ENCODE assay signal across 28 cellular contexts in the genomic region with DNA sequence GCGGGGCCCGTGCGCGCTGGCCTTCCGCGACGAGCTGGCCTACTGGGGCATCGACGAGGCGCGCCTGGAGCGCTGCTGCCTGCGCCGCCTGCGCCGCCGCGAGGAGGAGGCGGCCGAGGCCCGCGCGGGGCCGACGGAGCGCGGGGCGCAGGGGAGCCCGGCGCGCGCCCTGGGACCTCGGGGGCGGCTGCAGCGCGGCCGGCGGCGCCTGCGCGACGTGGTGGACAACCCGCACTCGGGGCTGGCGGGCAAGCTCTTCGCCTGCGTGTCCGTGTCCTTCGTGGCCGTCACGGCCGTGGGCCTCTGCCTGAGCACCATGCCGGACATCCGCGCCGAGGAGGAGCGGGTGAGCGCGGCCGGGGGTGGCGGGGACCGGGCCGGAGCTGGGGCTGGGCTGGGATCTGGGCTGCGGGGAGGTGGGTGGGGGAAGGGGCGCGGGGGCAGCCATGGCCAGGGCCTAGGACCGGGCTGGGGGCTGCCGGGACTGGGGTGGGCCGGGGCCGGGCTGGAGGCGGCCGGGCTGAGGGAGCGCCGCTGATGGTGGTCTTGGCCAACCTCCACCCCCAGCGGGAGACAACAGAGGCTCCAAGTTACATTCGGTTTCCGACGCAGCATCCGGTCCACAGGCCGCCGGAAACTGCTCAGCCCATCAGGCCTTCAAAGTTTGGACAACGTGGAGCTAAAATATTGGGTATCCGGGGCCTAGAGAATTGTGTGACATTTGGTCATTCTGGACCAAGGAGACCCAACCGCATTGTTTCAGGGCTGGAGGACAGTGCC.
DNase-seq lines count a peak whose midpoint lies in the region; ATAC-seq and TF ChIP-seq lines count a peak whose summit lies in the region.
"Had no signal": no experiment of that assay in that cellular context is flagged by ENCODE, and none has a peak within 500 bp of the region (broad histone marks: within the 10 kb centered on the region; RNA-seq: fewer than 3 reads in every experiment).

No MANE protein-coding gene starts in this region.

- WGBS in adrenal gland, 4 donors: 54 to 81% (median 71%) methylated on average over 28 to 84 of the region's 84 CpGs

- H3K36me3 ChIP-seq in adrenal gland (replicated peaks in 1 of 2) (no peaks in the 10 kb centered on the region), osteoblast (ENCODE audit: insufficient read depth, low read length) (no peaks in the 10 kb centered on the region), upper lobe of right lung (no peaks in the 10 kb centered on the region)
- H3K36me3 ChIP-seq: BE2C, vagina had no signal

- H3K27me3 ChIP-seq in adrenal gland: no peaks in the 10 kb centered on the region
- peaks cover 19% of the 10 kb centered on the region for H3K27me3 ChIP-seq in osteoblast (ENCODE audit: insufficient read depth, low read length)
- H3K27me3 ChIP-seq in upper lobe of right lung: no peaks in the 10 kb centered on the region
- H3K27me3 ChIP-seq: BE2C, vagina had no signal

- TF ChIP-seq POLR2A in adrenal gland (IDR thresholded peaks at IDR 0.05): no peak

- no peaks in the 10 kb centered on the region for H3K9me3 Mint-ChIP-seq in activated naive CD8-positive, alpha-beta T cell treated with anti-CD3 and anti-CD28 coated beads, Interleukin-2, amount 10 ng/mL, durations not matched to agents 7 days and 5 days
- H3K9me3 Mint-ChIP-seq in activated naive CD8-positive, alpha-beta T cell treated with anti-CD3 and anti-CD28 coated beads, Interleukin-2, amount 50 U/mL, for 24 hours: peaks cover 19% of the 10 kb centered on the region

- TF ChIP-seq CTCF in adrenal gland (IDR thresholded peaks at IDR 0.05): no peak
- no peak for TF ChIP-seq CTCF in osteoblast (IDR thresholded peaks at IDR 0.05; ENCODE audit: extremely low read depth, low read depth, low read length)
- TF ChIP-seq CTCF in upper lobe of right lung (IDR thresholded peaks at IDR 0.05): no peak
- no peak for TF ChIP-seq CTCF in GM20000 (IDR thresholded peaks at IDR 0.05; ENCODE audit: extremely low read depth, missing control alignments)

- no peak overlapping the region for H3K4me3 Mint-ChIP-seq in activated naive CD8-positive, alpha-beta T cell treated with anti-CD3 and anti-CD28 coated beads, Interleukin-2, amount 10 ng/mL, durations not matched to agents 7 days and 5 days
- no peak overlapping the region for H3K4me3 Mint-ChIP-seq in activated naive CD8-positive, alpha-beta T cell treated with anti-CD3 and anti-CD28 coated beads, Interleukin-2, amount 50 U/mL, for 24 hours
- H3K4me3 Mint-ChIP-seq: activated naive CD8-positive, alpha-beta T cell; CD8-positive, alpha-beta T cell; IgD-negative memory B cell; naive thymus-derived CD4-positive, alpha-beta T cell had no signal

- H3K36me3 Mint-ChIP-seq in activated naive CD8-positive, alpha-beta T cell treated with anti-CD3 and anti-CD28 coated beads, Interleukin-2, amount 10 ng/mL, durations not matched to agents 7 days and 5 days: no peaks in the 10 kb centered on the region
- no peaks in the 10 kb centered on the region for H3K36me3 Mint-ChIP-seq in activated naive CD8-positive, alpha-beta T cell treated with anti-CD3 and anti-CD28 coated beads, Interleukin-2, amount 50 U/mL, for 24 hours (ENCODE audit: low read depth)
- H3K36me3 Mint-ChIP-seq: activated naive CD8-positive, alpha-beta T cell; CD8-positive, alpha-beta T cell; IgD-negative memory B cell had no signal

- no peaks in the 10 kb centered on the region for H4K20me1 ChIP-seq in osteoblast (ENCODE audit: insufficient read depth, low read length)

- H3K4me2 ChIP-seq in osteoblast (ENCODE audit: insufficient read depth, low read length): no peak overlapping the region

- H3K27ac Mint-ChIP-seq in activated naive CD8-positive, alpha-beta T cell treated with anti-CD3 and anti-CD28 coated beads, Interleukin-2, amount 10 ng/mL, durations not matched to agents 7 days and 5 days: no peak overlapping the region
- H3K27ac Mint-ChIP-seq in activated naive CD8-positive, alpha-beta T cell treated with anti-CD3 and anti-CD28 coated beads, Interleukin-2, amount 50 U/mL, for 24 hours: no peak overlapping the region
- H3K27ac Mint-ChIP-seq: activated naive CD8-positive, alpha-beta T cell; CD8-positive, alpha-beta T cell; IgD-negative memory B cell; naive thymus-derived CD4-positive, alpha-beta T cell had no signal

- intact Hi-C loops in adrenal gland (cut with DNase I): no loop called here
- intact Hi-C loops in upper lobe of right lung (cut with DNase I): no loop called here

- H2AFZ ChIP-seq in osteoblast (ENCODE audit: low read length): no peak overlapping the region

- POLR2A ChIA-PET in activated naive CD8-positive, alpha-beta T cell treated with anti-CD3 and anti-CD28 coated beads, Interleukin-2, amount 10 ng/mL, durations not matched to agents 7 days and 5 days (lab: Charles Lee): no interaction called here

- H3K27ac ChIP-seq in adrenal gland (no peak overlapping the region), osteoblast (ENCODE audit: low read depth, low read length) (no peak overlapping the region), upper lobe of right lung (no peak overlapping the region)
- H3K27ac ChIP-seq: coronary artery, epithelial cell of prostate, vagina, VCaP had no signal

- no peaks in the 10 kb centered on the region for H3K79me2 ChIP-seq in osteoblast (ENCODE audit: insufficient read depth, low read length)

- no peak for ATAC-seq in activated naive CD8-positive, alpha-beta T cell treated with anti-CD3 and anti-CD28 coated beads, Interleukin-2, amount 10 ng/mL, durations not matched to agents 7 days and 5 days (ENCODE audit: low read depth)
- no peak for ATAC-seq in activated naive CD8-positive, alpha-beta T cell treated with anti-CD3 and anti-CD28 coated beads, Interleukin-2, amount 50 U/mL, for 24 hours
- ATAC-seq in upper lobe of right lung (no peak), GM19035 (IDR thresholded peaks at IDR 0.05; ENCODE audit: unreplicated experiment) (no peak)
- ATAC-seq: CD8-positive, alpha-beta T cell; naive thymus-derived CD4-positive, alpha-beta T cell had no signal

- H3K4me1 ChIP-seq in adrenal gland (replicated peaks in 1 of 2) (no peaks in the 10 kb centered on the region), osteoblast (ENCODE audit: insufficient read depth, low read length) (no peaks in the 10 kb centered on the region), upper lobe of right lung (no peaks in the 10 kb centered on the region)
- H3K4me1 ChIP-seq: BE2C, vagina had no signal

- H3K4me3 ChIP-seq in adrenal gland (no peak overlapping the region), osteoblast (ENCODE audit: insufficient read depth, low read length) (no peak overlapping the region), upper lobe of right lung (no peak overlapping the region)
- H3K4me3 ChIP-seq: coronary artery, vagina had no signal

- H3K4me1 Mint-ChIP-seq in activated naive CD8-positive, alpha-beta T cell treated with anti-CD3 and anti-CD28 coated beads, Interleukin-2, amount 10 ng/mL, durations not matched to agents 7 days and 5 days: no peaks in the 10 kb centered on the region
- no peaks in the 10 kb centered on the region for H3K4me1 Mint-ChIP-seq in activated naive CD8-positive, alpha-beta T cell treated with anti-CD3 and anti-CD28 coated beads, Interleukin-2, amount 50 U/mL, for 24 hours
- H3K4me1 Mint-ChIP-seq: IgD-negative memory B cell; naive thymus-derived CD4-positive, alpha-beta T cell had no signal

- peak; percentile 14 for DNase-seq in activated naive CD8-positive, alpha-beta T cell treated with anti-CD3 and anti-CD28 coated beads, Interleukin-2, amount 10 ng/mL, durations not matched to agents 7 days and 5 days
- no peak for DNase-seq in activated naive CD8-positive, alpha-beta T cell treated with anti-CD3 and anti-CD28 coated beads, Interleukin-2, amount 50 U/mL, for 24 hours
- DNase-seq in adrenal gland (peak in 4 of 7 donors; percentile 3 to 13 (median 4)), osteoblast (ENCODE audit: insufficient read length, low spot score, missing footprints) (peak; percentile 39), upper lobe of right lung (peak; percentile 45), NCI-H524 treated with DMSO at 0.1 percent for 48 hours (lab: John Stamatoyannopoulos, UW) (no peak), GM20000 (ENCODE audit: low spot score) (no peak)
- DNase-seq: activated CD4-positive, alpha-beta T cell treated with anti-CD3 and anti-CD28 coated beads, Interleukin-2, amount 50 U/mL, for 1 hour; BE2C; effector CD8-positive, alpha-beta T cell; midbrain; MV-4-11; NCI-H1436 treated with DMSO at 0.1 percent for 48 hours; NCI-H2081 treated with DMSO at 0.1 percent for 48 hours; NCI-H226; nucleus accumbens; stimulated activated CD4-positive, alpha-beta T cell treated with anti-CD3 and anti-CD28 coated beads, Interleukin-4, amount 100 ng/mL, for 4 hours; SW 1271; T-helper 9 cell had no signal

- H3K27me3 Mint-ChIP-seq in activated naive CD8-positive, alpha-beta T cell treated with anti-CD3 and anti-CD28 coated beads, Interleukin-2, amount 10 ng/mL, durations not matched to agents 7 days and 5 days: peaks cover 5% of the 10 kb centered on the region
- peaks cover 17% of the 10 kb centered on the region for H3K27me3 Mint-ChIP-seq in activated naive CD8-positive, alpha-beta T cell treated with anti-CD3 and anti-CD28 coated beads, Interleukin-2, amount 50 U/mL, for 24 hours
- H3K27me3 Mint-ChIP-seq: activated naive CD8-positive, alpha-beta T cell had no signal

- H3K9me3 ChIP-seq in adrenal gland (replicated peaks in 1 of 3) (no peaks in the 10 kb centered on the region), osteoblast (ENCODE audit: low read depth, low read length) (no peaks in the 10 kb centered on the region), upper lobe of right lung (no peaks in the 10 kb centered on the region)
- H3K9me3 ChIP-seq: BE2C had no signal

Comparison
In these comparisons a context has a peak if more than half of its experiments do, and no peak if none do; other contexts are left out.
1. DNase-seq: peak in activated naive CD8-positive, alpha-beta T cell treated with anti-CD3 and anti-CD28 coated beads, Interleukin-2, amount 10 ng/mL, durations not matched to agents 7 days and 5 days (single experiment), adrenal gland (4 of 7), osteoblast (single experiment) and upper lobe of right lung (single experiment); none in activated naive CD8-positive, alpha-beta T cell treated with anti-CD3 and anti-CD28 coated beads, Interleukin-2, amount 50 U/mL, for 24 hours (single experiment), NCI-H524 treated with DMSO at 0.1 percent for 48 hours (single experiment) and GM20000 (single experiment).